8 cellular contexts compared by ENCODE assay signal in genomic region chr15:68372291-68372811, GRCh38. TPM values are rescaled to one million over a fixed set of nuclear protein-coding genes. Genes with fewer than 3 reads are reported as not detected.
A peak's percentile ranks its signal among the peaks of the same experiment; 100 is the strongest.
DNase-seq lines count a peak whose midpoint lies in the region; ATAC-seq and TF ChIP-seq lines count a peak whose summit lies in the region.

No MANE protein-coding gene starts in this region.

- peak; percentile 45 for DNase-seq in AG08396 (ENCODE audit: low spot score)
- peak; percentile 46 for DNase-seq in HPDE6-E6E7 (ENCODE audit: extremely low spot score)
- peak; percentile 63 for DNase-seq in brain microvascular endothelial cell
- DNase-seq in left lung = no peak
- no peak for DNase-seq in hepatic stellate cell (ENCODE audit: low spot score)
- DNase-seq in stimulated activated CD4-positive, alpha-beta T cell treated with anti-CD3 and anti-CD28 coated beads, Interleukin-1b, Interleukin-23, amount 100 ng/mL, for 48 hours = no peak
- no peak for DNase-seq in activated CD4-positive, alpha-beta T cell treated with anti-CD3 and anti-CD28 coated beads, Interleukin-2, amount 10 ng/mL, durations not matched to agents 7 days and 5 days

- no peaks in the 10 kb centered on the region for H3K36me3 Mint-ChIP-seq in activated CD4-positive, alpha-beta T cell treated with anti-CD3 and anti-CD28 coated beads, Interleukin-2, amount 10 ng/mL, durations not matched to agents 7 days and 5 days (ENCODE audit: low read depth)

- H3K27ac Mint-ChIP-seq in activated CD4-positive, alpha-beta T cell treated with anti-CD3 and anti-CD28 coated beads, Interleukin-2, amount 10 ng/mL, durations not matched to agents 7 days and 5 days = no peak overlapping the region

- no peaks in the 10 kb centered on the region for H3K27me3 Mint-ChIP-seq in activated CD4-positive, alpha-beta T cell treated with anti-CD3 and anti-CD28 coated beads, Interleukin-2, amount 10 ng/mL, durations not matched to agents 7 days and 5 days

- H3K4me3 ChIP-seq in brain microvascular endothelial cell (ENCODE audit: low read depth, low read length) (no peak overlapping the region), left lung (no peak overlapping the region)

- intact Hi-C loops in left lung (cut with DNase I) = no loop called here

- peaks cover 30% of the 10 kb centered on the region for H3K36me3 ChIP-seq in brain microvascular endothelial cell (replicated peaks)
- H3K36me3 ChIP-seq in left lung = no peaks in the 10 kb centered on the region

- H3K4me3 Mint-ChIP-seq in activated CD4-positive, alpha-beta T cell treated with anti-CD3 and anti-CD28 coated beads, Interleukin-2, amount 10 ng/mL, durations not matched to agents 7 days and 5 days = no peak overlapping the region

- no peaks in the 10 kb centered on the region for H3K27me3 ChIP-seq in brain microvascular endothelial cell (replicated peaks)
- no peaks in the 10 kb centered on the region for H3K27me3 ChIP-seq in left lung

- ATAC-seq in left lung (peak; percentile 34), HG03108 (IDR thresholded peaks at IDR 0.05; ENCODE audit: unreplicated experiment) (no peak)

- peak; percentile 80 for TF ChIP-seq CTCF in brain microvascular endothelial cell (IDR thresholded peaks at IDR 0.05; ENCODE audit: low read depth, low read length, missing control alignments)
- peak in 1 of 2 donors; percentile 27 for TF ChIP-seq CTCF in left lung (IDR thresholded peaks at IDR 0.05)

- CTCF ChIA-PET in activated CD4-positive, alpha-beta T cell treated with anti-CD3 and anti-CD28 coated beads, Interleukin-2, amount 10 ng/mL, durations not matched to agents 7 days and 5 days (lab: Charles Lee) = no interaction called here

- H3K4me1 ChIP-seq in left lung = peaks cover 0 to 4% of the 10 kb centered on the region in 2 donors

- H3K4me1 Mint-ChIP-seq in activated CD4-positive, alpha-beta T cell treated with anti-CD3 and anti-CD28 coated beads, Interleukin-2, amount 10 ng/mL, durations not matched to agents 7 days and 5 days = peaks cover 2% of the 10 kb centered on the region

- H3K9me3 ChIP-seq in left lung = no peaks in the 10 kb centered on the region

- H3K27ac ChIP-seq in brain microvascular endothelial cell (peak overlapping the region; percentile 67), left lung (no peak overlapping the region)

- no peaks in the 10 kb centered on the region for H3K9me3 Mint-ChIP-seq in activated CD4-positive, alpha-beta T cell treated with anti-CD3 and anti-CD28 coated beads, Interleukin-2, amount 10 ng/mL, durations not matched to agents 7 days and 5 days

- in situ Hi-C loops in brain microvascular endothelial cell (cut with HindIII; ENCODE audit: low pct_ligation_motif_present, low sequenced_read_pairs) = no loop called here

- POLR2A ChIA-PET in activated CD4-positive, alpha-beta T cell treated with anti-CD3 and anti-CD28 coated beads, Interleukin-2, amount 10 ng/mL, durations not matched to agents 7 days and 5 days (lab: Charles Lee) = no interaction called here

RNA-seq across cellular contexts. Expression of gene ITGA11, which starts 59.6 kb away (rescaled TPM):
- 1 to 10 TPM; 2.1 to 7.3 TPM for total RNA-seq in left lung
- total RNA-seq in activated CD4-positive, alpha-beta T cell treated with anti-CD3 and anti-CD28 coated beads, Interleukin-2, amount 10 ng/mL, durations not matched to agents 7 days and 5 days = 1 to 10 TPM; 1.0 to 1.1 TPM

Comparison
In these comparisons a context has a peak if more than half of its experiments do, and no peak if none do; other contexts are left out.
1. DNase-seq: peak in AG08396 (single experiment), HPDE6-E6E7 (single experiment) and brain microvascular endothelial cell (single experiment); none in left lung (0 of 2), hepatic stellate cell (single experiment), stimulated activated CD4-positive, alpha-beta T cell treated with anti-CD3 and anti-CD28 coated beads, Interleukin-1b, Interleukin-23, amount 100 ng/mL, for 48 hours (single experiment) and activated CD4-positive, alpha-beta T cell treated with anti-CD3 and anti-CD28 coated beads, Interleukin-2, amount 10 ng/mL, durations not matched to agents 7 days and 5 days (single experiment).